Comparison of ENCODE assay signal across 20 cellular contexts in genomic region chr14:102644523-102644922, GRCh38. TPM values are rescaled to one million over a fixed set of nuclear protein-coding genes. Genes with fewer than 3 reads are reported as not detected.
DNase-seq lines count a peak whose midpoint lies in the region; ATAC-seq and TF ChIP-seq lines count a peak whose summit lies in the region.
"Had no signal": no experiment of that assay in that cellular context is flagged by ENCODE, and none has a peak within 500 bp of the region (broad histone marks: within the 10 kb centered on the region; RNA-seq: fewer than 3 reads in every experiment).

No MANE protein-coding gene starts in this region.

- H3K14ac ChIP-seq in IMR-90 (replicated peaks; ENCODE audit: low read depth, low read length) = no peak overlapping the region

- 0 out of 2 replicates have a peak overlapping the region, but pooled peaks have one; percentile 42 for H3K23ac ChIP-seq in IMR-90 (ENCODE audit: low read depth, low read length)

- peaks cover 20% of the 10 kb centered on the region for H3K9me1 ChIP-seq in IMR-90 (ENCODE audit: insufficient read depth, low read length)

- H3K36me3 ChIP-seq in IMR-90 (ENCODE audit: control insufficient read depth, insufficient read depth, low read length) (no peaks in the 10 kb centered on the region), mucosa of descending colon (ENCODE audit: low read depth) (no peaks in the 10 kb centered on the region)
- H3K36me3 ChIP-seq: sigmoid colon had no signal

- peaks cover 60% of the 10 kb centered on the region for H4K20me1 ChIP-seq in IMR-90 (ENCODE audit: insufficient read depth, low read length)

- no peak overlapping the region for H3K18ac ChIP-seq in IMR-90 (ENCODE audit: low read depth, low read length)

- no peak for ATAC-seq in IMR-90 (ENCODE audit: low read depth)
- ATAC-seq in mucosa of descending colon = peak; percentile 15
- no peak for ATAC-seq in GM18505 (IDR thresholded peaks at IDR 0.05; ENCODE audit: unreplicated experiment)
- no peak for ATAC-seq in HG02623 (IDR thresholded peaks at IDR 0.05; ENCODE audit: unreplicated experiment)

- H3K4me1 Mint-ChIP-seq in CD14-positive monocyte = peaks cover 83% of the 10 kb centered on the region

- POLR2A ChIA-PET in IMR-90 (lab: Charles Lee; ENCODE audit: unreplicated experiment) = no interaction called here

- no peak overlapping the region for H2BK20ac ChIP-seq in IMR-90 (ENCODE audit: low read depth, low read length)

- no TSS peak for BruUV-seq in IMR-90 (replicated peaks; lab: Mats Ljungman, UMichigan)

- WGBS in IMR-90 (ENCODE audit: extremely low coverage in 2 of 2, insufficient read length in 1 of 2), 2 experiments = 100% methylated on average over 1 of the region's 3 CpGs; no CpG with 5 or more reads in 1 of the 2 experiments

- H3K27me3 ChIP-seq in IMR-90 (ENCODE audit: control insufficient read depth, insufficient read depth, low read length) = no peaks in the 10 kb centered on the region
- H3K27me3 ChIP-seq: sigmoid colon had no signal

- no peak overlapping the region for H2AK5ac ChIP-seq in IMR-90 (ENCODE audit: low read depth, low read length)

- DNase-seq in CD14-positive monocyte (ENCODE audit: low spot score) = no peak
- no peak for DNase-seq in IMR-90
- DNase-seq in OCI-M1 (lab: John Stamatoyannopoulos, UW) = peak; percentile 21
- no peak for DNase-seq in mucosa of descending colon
- no peak for DNase-seq in amniotic stem cell (lab: John Stamatoyannopoulos, UW)
- DNase-seq: C1 segment of cervical spinal cord; DMS53; effector CD4-positive, alpha-beta T cell; hippocampal formation; kidney; NCI-H1417 treated with DMSO at 0.1 percent for 48 hours; NCI-H2171 treated with DMSO at 0.1 percent for 48 hours; NCI-H82; Right ventricle myocardium superior; sigmoid colon; stimulated activated CD4-positive, alpha-beta T cell treated with anti-CD3 and anti-CD28 coated beads, Interleukin-2, amount 100 ng/mL, for 24 hours; T-helper 9 cell had no signal

- H2AFZ ChIP-seq in IMR-90 (replicated peaks; ENCODE audit: low read length, poor library complexity) = no peak overlapping the region

- in situ Hi-C loops in IMR-90 (cut with MboI; ENCODE audit: low sequenced_read_pairs) = no loop called here

- H3K4me3 Mint-ChIP-seq in CD14-positive monocyte = no peak overlapping the region
- H3K4me3 Mint-ChIP-seq: mesothelial cell of epicardium had no signal

- TF ChIP-seq RAD21 in IMR-90 (IDR thresholded peaks at IDR 0.05; ENCODE audit: low read length) = no peak

- peaks cover 0 to 7% of the 10 kb centered on the region in 2 donors for H3K36me3 Mint-ChIP-seq in CD14-positive monocyte

- H3K56ac ChIP-seq in IMR-90 (ENCODE audit: extremely low read depth, insufficient read depth, low read length) = no peak overlapping the region; the same call in 1 of the 2 replicates

- H3K4me3 ChIP-seq in IMR-90 (ENCODE audit: insufficient read depth, low read depth, low read length) (no peak overlapping the region), mucosa of descending colon (no peak overlapping the region)
- H3K4me3 ChIP-seq: sigmoid colon had no signal

- intact Hi-C loops in CD14-positive monocyte (cut with micrococcal nuclease) (no loop called here), IMR-90 (cut with micrococcal nuclease) (no loop called here), mucosa of descending colon (cut with DNase I, micrococcal nuclease) (no loop called here)

- no peak overlapping the region for H3K9ac ChIP-seq in IMR-90 (ENCODE audit: low read depth, low read length)

- CTCF ChIA-PET in IMR-90 (lab: Yijun Ruan, JAX) = no interaction called here

- H2BK120ac ChIP-seq in IMR-90 (ENCODE audit: low read depth, low read length) = no peak overlapping the region

- no peak overlapping the region for H3K27ac ChIP-seq in IMR-90 (ENCODE audit: insufficient read depth, low read length)
- H3K27ac ChIP-seq: sigmoid colon had no signal

- TF ChIP-seq POLR2A in IMR-90 (IDR thresholded peaks at IDR 0.05; ENCODE audit: low read depth, low read length) (no peak), GM18505 (IDR thresholded peaks at IDR 0.05; ENCODE audit: borderline replicate concordance, extremely low read depth, insufficient read depth, insufficient read length) (no peak)

- H3K9me3 Mint-ChIP-seq in CD14-positive monocyte = no peaks in the 10 kb centered on the region
- H3K9me3 Mint-ChIP-seq: mesothelial cell of epicardium had no signal

- no peak overlapping the region for H4K8ac ChIP-seq in IMR-90 (ENCODE audit: low read depth in 2 of 2, low read length in 2 of 2)

- H3K4me1 ChIP-seq in IMR-90 (ENCODE audit: control insufficient read depth, insufficient read depth, low read length) (peaks cover 7% of the 10 kb centered on the region), mucosa of descending colon (ENCODE audit: low read depth) (peaks cover 7% of the 10 kb centered on the region)

- H3K4me2 ChIP-seq in IMR-90 (ENCODE audit: low read depth, low read length) = no peak overlapping the region

- H2BK5ac ChIP-seq in IMR-90 (ENCODE audit: low read depth, low read length, poor library complexity, severe bottlenecking) = no peak overlapping the region

- H3K27me3 Mint-ChIP-seq in CD14-positive monocyte (ENCODE audit: low read depth in 3 of 3) = no peaks in the 10 kb centered on the region

- peak overlapping the region; percentile 70 to 93 (median 84) for H3K27ac Mint-ChIP-seq in CD14-positive monocyte
- H3K27ac Mint-ChIP-seq: mesothelial cell of epicardium had no signal

- no peak overlapping the region; the same call in 1 of the 2 replicates for H3K4ac ChIP-seq in IMR-90 (ENCODE audit: low read depth, low read length)

- H2AK9ac ChIP-seq in IMR-90 (replicated peaks; ENCODE audit: low read depth, low read length, poor library complexity) = no peak overlapping the region

- H2BK15ac ChIP-seq in IMR-90 (ENCODE audit: low read depth, low read length) = no peak overlapping the region

- H3K79me1 ChIP-seq in IMR-90 (ENCODE audit: low read depth in 1 of 2, low read length in 2 of 2) = peaks cover 43 to 87% of the 10 kb centered on the region in 2 experiments

- no peak for TF ChIP-seq CTCF in CD14-positive monocyte (IDR thresholded peaks at IDR 0.05)
- TF ChIP-seq CTCF in IMR-90 (conservative IDR thresholded peaks at IDR 0.05; ENCODE audit: low read depth, low read length) = no peak
- TF ChIP-seq CTCF in mucosa of descending colon (IDR thresholded peaks at IDR 0.05) = no peak

- H4K5ac ChIP-seq in IMR-90 (ENCODE audit: low read depth, low read length) = no peak overlapping the region

- H3K9me3 ChIP-seq in IMR-90 (ENCODE audit: control insufficient read depth, insufficient read depth, low read length) (no peaks in the 10 kb centered on the region), mucosa of descending colon (no peaks in the 10 kb centered on the region)
- H3K9me3 ChIP-seq: sigmoid colon had no signal

- H4K91ac ChIP-seq in IMR-90 (ENCODE audit: insufficient read depth, low read depth, low read length) = no peak overlapping the region

- dilution Hi-C loops in IMR-90 (cut with HindIII; ENCODE audit: low sequenced_read_pairs, unreplicated experiment) = no loop called here

TF ChIP-seq in IMR-90, 13 proteins besides CTCF, POLR2A, EP300 and RAD21:
- TF ChIP-seq RFX5 (IDR thresholded peaks at IDR 0.05; ENCODE audit: low read depth, low read length) (no peak), BHLHE40 (IDR thresholded peaks at IDR 0.05; ENCODE audit: low read depth, low read length) (no peak), CHD1 (IDR thresholded peaks at IDR 0.05; ENCODE audit: low read depth, low read length) (no peak), SMC3 (IDR thresholded peaks at IDR 0.05; ENCODE audit: low read depth, low read length) (no peak), MAZ (IDR thresholded peaks at IDR 0.05; ENCODE audit: borderline replicate concordance, low read depth, low read length) (no peak), ELK1 (IDR thresholded peaks at IDR 0.05; ENCODE audit: borderline replicate concordance, low read depth, low read length) (no peak), RCOR1 (IDR thresholded peaks at IDR 0.05; ENCODE audit: insufficient replicate concordance, low read length) (no peak), MXI1 (IDR thresholded peaks at IDR 0.05; ENCODE audit: borderline replicate concordance, low read depth, low read length) (no peak), USF2 (IDR thresholded peaks at IDR 0.05; ENCODE audit: low read depth, low read length) (no peak), NFE2L2 (IDR thresholded peaks at IDR 0.05; ENCODE audit: low read depth, low read length) (no peak), FOS (IDR thresholded peaks at IDR 0.05; ENCODE audit: low read depth, low read length) (no peak), MAFK (IDR thresholded peaks at IDR 0.05; ENCODE audit: low read depth, low read length) (no peak), CEBPB (IDR thresholded peaks at IDR 0.05; ENCODE audit: low read depth, low read length) (no peak)

RNA-seq across cellular contexts. Expression of gene RCOR1, which starts 52.1 kb away (rescaled TPM):
- polyA plus RNA-seq in CD14-positive monocyte (1 to 10 TPM; 2.1 to 2.3 TPM), IMR-90 (2012; rRNA removed) (8.8 and 11.2 TPM in 2 replicates)
- total RNA-seq in IMR-90 (2012; rRNA removed) (9.0 and 11.4 TPM in 2 replicates), mucosa of descending colon (10 to 100 TPM; 29.4 to 31.3 (median 29.5) TPM)
- polyA plus RNA-seq in IMR-90 (2012; cell fraction: cytosol; rRNA removed) = 4.6 and 5.3 TPM in 2 replicates
- 5.2 and 18.9 TPM in 2 replicates for polyA plus RNA-seq in IMR-90 (2012; cell fraction: nucleus; rRNA removed; ENCODE audit: low replicate concordance)
